11 cellular contexts compared by ENCODE assay signal in the genomic region with DNA sequence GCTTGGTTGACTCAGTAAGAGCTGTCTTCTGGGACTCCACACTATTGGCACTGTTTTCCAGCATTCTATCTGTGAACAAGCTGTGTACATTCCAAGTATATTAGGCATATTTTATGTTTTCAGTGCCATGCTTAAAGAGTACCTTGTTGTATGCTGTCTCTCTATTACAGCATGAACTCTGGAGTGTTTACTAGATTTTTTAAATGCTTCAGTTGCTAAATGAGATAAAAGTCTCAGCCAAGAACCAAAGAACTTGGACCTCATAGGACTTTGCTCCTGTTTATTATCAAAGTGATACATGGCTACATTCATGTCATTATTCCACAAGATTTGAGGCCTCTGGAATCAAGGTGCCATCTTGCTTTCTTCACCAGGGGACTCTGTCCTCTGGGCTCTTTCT.
DNase-seq lines count a peak whose midpoint lies in the region; ATAC-seq and TF ChIP-seq lines count a peak whose summit lies in the region.
"Had no signal": no experiment of that assay in that cellular context is flagged by ENCODE, and none has a peak within 500 bp of the region (broad histone marks: within the 10 kb centered on the region; RNA-seq: fewer than 3 reads in every experiment).

No MANE protein-coding gene starts in this region.

- H3K23ac ChIP-seq in neuronal stem cell (ENCODE audit: low read depth, low read length, poor library complexity), result no peak overlapping the region

- H3K36me3 ChIP-seq in MG63, result no peaks in the 10 kb centered on the region
- H3K36me3 ChIP-seq in esophagus muscularis mucosa, result no peaks in the 10 kb centered on the region
- H3K36me3 ChIP-seq in transverse colon, result no peaks in the 10 kb centered on the region
- no peaks in the 10 kb centered on the region for H3K36me3 ChIP-seq in neuronal stem cell (replicated peaks in 1 of 2; ENCODE audit: control insufficient read depth in 2 of 2, insufficient read depth in 2 of 2, low read length in 2 of 2)

- peaks cover 17 to 47% (median 22%) of the 10 kb centered on the region in 4 donors for H3K4me1 ChIP-seq in esophagus muscularis mucosa
- peaks cover 0 to 14% (median 2%) of the 10 kb centered on the region in 4 donors for H3K4me1 ChIP-seq in transverse colon
- H3K4me1 ChIP-seq in neuronal stem cell (ENCODE audit: control insufficient read depth in 2 of 2, insufficient read depth in 1 of 2, low read depth in 1 of 2, low read length in 2 of 2), result no peaks in the 10 kb centered on the region

- no peak overlapping the region for H4K91ac ChIP-seq in neuronal stem cell (ENCODE audit: low read depth, low read length, poor library complexity)

- no peak overlapping the region for H2BK120ac ChIP-seq in neuronal stem cell (ENCODE audit: low read depth, low read length)

- no peak overlapping the region for H4K8ac ChIP-seq in neuronal stem cell (ENCODE audit: low read depth, low read length)

- H2BK15ac ChIP-seq in neuronal stem cell (ENCODE audit: low read length), result no peak overlapping the region

- peak; percentile 78 for ATAC-seq in left lobe of liver
- ATAC-seq in GM21360 (IDR thresholded peaks at IDR 0.05; ENCODE audit: unreplicated experiment), result no peak

- DNase-seq in MG63 (peak; percentile 49), esophagus muscularis mucosa (ENCODE audit: extremely low spot score) (no peak), left lobe of liver (ENCODE audit: low spot score) (no peak), transverse colon (no peak), neuronal stem cell (ENCODE audit: low spot score) (no peak), NCI-H1694 treated with DMSO at 0.1 percent for 48 hours (lab: John Stamatoyannopoulos, UW) (no peak)
- DNase-seq: effector memory CD4-positive, alpha-beta T cell; NCI-H1694; retina; SHP77 treated with DMSO at 0.1 percent for 48 hours had no signal

- H3K9ac ChIP-seq in neuronal stem cell (ENCODE audit: low read depth, low read length, poor library complexity), result no peak overlapping the region

- H3K14ac ChIP-seq in neuronal stem cell (ENCODE audit: low read length), result no peak overlapping the region

- H2AFZ ChIP-seq in neuronal stem cell (ENCODE audit: low read length), result no peak overlapping the region

- H3K4me2 ChIP-seq in neuronal stem cell (ENCODE audit: insufficient read depth, low read length, poor library complexity, severe bottlenecking), result no peak overlapping the region

- TF ChIP-seq POLR2A in esophagus muscularis mucosa (IDR thresholded peaks at IDR 0.05; ENCODE audit: low read depth) (no peak), transverse colon (IDR thresholded peaks at IDR 0.05) (no peak)

- H3K4ac ChIP-seq in neuronal stem cell (ENCODE audit: low read length), result no peak overlapping the region

- H3K9me3 ChIP-seq in MG63 (no peaks in the 10 kb centered on the region), esophagus muscularis mucosa (no peaks in the 10 kb centered on the region), transverse colon (no peaks in the 10 kb centered on the region), neuronal stem cell (replicated peaks in 1 of 2; ENCODE audit: control insufficient read depth in 2 of 2, insufficient read depth in 1 of 2, low read depth in 1 of 2, low read length in 2 of 2) (no peaks in the 10 kb centered on the region)

- no peak overlapping the region for H3K4me3 ChIP-seq in MG63
- no peak overlapping the region for H3K4me3 ChIP-seq in esophagus muscularis mucosa
- no peak overlapping the region for H3K4me3 ChIP-seq in transverse colon
- H3K4me3 ChIP-seq in neuronal stem cell (ENCODE audit: low read length in 2 of 2), result no peak overlapping the region

- in situ Hi-C loops in transverse colon (cut with MboI; ENCODE audit: low pct_ligation_motif_present in 1 of 4, low pct_unique_long_range_greater_than_20kb in 1 of 4, low sequenced_read_pairs in 3 of 4), result no loop called here

- no peaks in the 10 kb centered on the region for H3K79me1 ChIP-seq in neuronal stem cell (ENCODE audit: low read depth, low read length)

- H3K27me3 ChIP-seq in MG63, result no peaks in the 10 kb centered on the region
- H3K27me3 ChIP-seq in esophagus muscularis mucosa, result no peaks in the 10 kb centered on the region
- no peaks in the 10 kb centered on the region for H3K27me3 ChIP-seq in transverse colon
- no peaks in the 10 kb centered on the region for H3K27me3 ChIP-seq in neuronal stem cell (ENCODE audit: control insufficient read depth in 3 of 3, insufficient read depth in 3 of 3, low read depth in 1 of 3, low read length in 3 of 3)

- H2BK12ac ChIP-seq in neuronal stem cell (ENCODE audit: low read length), result no peak overlapping the region

- no peak overlapping the region for H2AK5ac ChIP-seq in neuronal stem cell (ENCODE audit: low read depth, low read length)

- intact Hi-C loops in esophagus muscularis mucosa (cut with DNase I) (no loop called here), transverse colon (cut with DNase I; ENCODE audit: low total_unique reads) (no loop called here)

- H2BK5ac ChIP-seq in neuronal stem cell (ENCODE audit: low read length), result no peak overlapping the region

- H3K27ac ChIP-seq in esophagus muscularis mucosa (replicated peaks in 1 of 4) (peak overlapping the region; percentile 30 to 59 (median 40)), transverse colon (peak overlapping the region; percentile 13 to 53 (median 30)), neuronal stem cell (replicated peaks; ENCODE audit: low read length) (no peak overlapping the region)

- H3K18ac ChIP-seq in neuronal stem cell (ENCODE audit: low read length), result no peak overlapping the region

- TF ChIP-seq EP300 in esophagus muscularis mucosa (IDR thresholded peaks at IDR 0.05) (no peak), transverse colon (IDR thresholded peaks at IDR 0.05; ENCODE audit: low read depth) (no peak)

- TF ChIP-seq CTCF in esophagus muscularis mucosa (IDR thresholded peaks at IDR 0.05) (no peak), transverse colon (IDR thresholded peaks at IDR 0.05) (no peak)
